In the genomic region with DNA sequence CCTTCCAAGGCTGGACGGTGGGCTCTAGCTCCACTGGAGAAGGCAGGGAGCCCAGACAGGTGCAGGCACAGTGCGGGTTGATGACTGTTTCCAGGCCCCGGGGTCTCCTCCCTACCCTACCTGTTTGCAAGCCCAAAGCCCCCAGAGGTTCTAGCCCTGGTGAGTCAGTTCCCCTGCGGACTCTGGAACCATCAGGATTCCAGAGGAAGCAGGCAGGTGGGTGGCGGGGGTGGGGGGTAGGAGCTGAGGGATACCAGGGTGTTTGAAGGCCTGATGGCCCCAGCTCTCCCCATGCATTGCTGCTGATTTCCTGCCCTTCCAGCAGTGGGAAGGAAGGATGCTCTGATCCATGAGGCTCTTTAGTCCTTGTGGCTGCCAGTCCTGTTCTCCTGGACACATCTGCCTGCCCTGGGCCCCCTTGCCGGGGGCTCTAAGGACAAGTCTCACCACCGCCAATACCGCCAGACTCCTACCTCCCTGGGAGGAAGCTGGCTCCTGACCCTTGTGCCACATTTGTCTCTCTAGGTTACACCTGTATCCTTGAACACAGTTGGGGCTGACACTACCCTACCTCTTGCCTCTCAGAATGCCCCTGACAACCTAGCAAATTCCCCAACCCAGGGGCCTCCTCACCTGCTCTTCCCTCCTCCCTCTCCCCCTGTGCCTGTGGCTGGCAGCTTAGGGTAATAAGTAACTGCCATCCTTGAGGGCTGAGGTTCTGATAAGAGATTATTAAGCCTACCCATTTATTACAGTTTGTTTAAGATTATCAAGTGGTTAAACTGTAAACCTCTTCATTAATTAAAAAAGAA, we compare ENCODE assay signal across 24 cellular contexts. TPM values are rescaled to one million over a fixed set of nuclear protein-coding genes. Genes with fewer than 3 reads are reported as not detected.
DNase-seq lines count a peak whose midpoint lies in the region; ATAC-seq, FAIRE-seq and TF ChIP-seq lines count a peak whose summit lies in the region.
"Had no signal": no experiment of that assay in that cellular context is flagged by ENCODE, and none has a peak within 500 bp of the region (broad histone marks: within the 10 kb centered on the region; RNA-seq: fewer than 3 reads in every experiment).

No MANE protein-coding gene starts in this region.

- peak overlapping the region; percentile 45 for H3K27ac Mint-ChIP-seq in type B pancreatic cell
- H3K27ac Mint-ChIP-seq: activated CD4-positive, alpha-beta T cell treated with anti-CD3 and anti-CD28 coated beads for 36 hours; stimulated activated memory B cell treated with anti-CD40 and anti-IgM and Interleukin-4, amounts not matched to agents 10 μg/mL and 1 μg/mL and 100 μg/mL, for 72 hours had no signal

- no peak for ATAC-seq in right lobe of liver
- ATAC-seq in K562, result no peak
- no peak for ATAC-seq in HG02759 (IDR thresholded peaks at IDR 0.05; ENCODE audit: unreplicated experiment)
- ATAC-seq: activated CD4-positive, alpha-beta T cell treated with anti-CD3 and anti-CD28 coated beads for 36 hours; sciatic nerve; stimulated activated memory B cell treated with anti-CD40 and anti-IgM and Interleukin-4, amounts not matched to agents 10 μg/mL and 1 μg/mL and 100 μg/mL, for 72 hours had no signal

- H3K4me1 ChIP-seq in liver (ENCODE audit: control insufficient read depth in 4 of 4, insufficient read depth in 4 of 4, low read length in 3 of 4), result peaks cover 17 to 96% (median 77%) of the 10 kb centered on the region in 4 donors
- H3K4me1 ChIP-seq in right lobe of liver, result peaks cover 0 to 94% (median 25%) of the 10 kb centered on the region in 4 donors
- H3K4me1 ChIP-seq in K562 (replicated peaks in 1 of 2; ENCODE audit: control insufficient read depth in 2 of 2, insufficient read depth in 2 of 2, low read length in 2 of 2), result peaks cover 47 to 50% of the 10 kb centered on the region in 2 experiments
- peaks cover 93% of the 10 kb centered on the region for H3K4me1 ChIP-seq in mucosa of stomach (ENCODE audit: control insufficient read depth, insufficient read depth, low read length)
- peaks cover 44% of the 10 kb centered on the region for H3K4me1 ChIP-seq in vagina
- H3K4me1 ChIP-seq: breast epithelium, testis had no signal

- TF ChIP-seq POLR2A in right lobe of liver (IDR thresholded peaks at IDR 0.05) (no peak), K562 (conservative IDR thresholded peaks at IDR 0.05) (no peak), vagina (IDR thresholded peaks at IDR 0.05) (no peak)

- peaks cover 52% of the 10 kb centered on the region for H3K4me1 Mint-ChIP-seq in type B pancreatic cell (ENCODE audit: unreplicated experiment)

- H2AFZ ChIP-seq in K562 (ENCODE audit: low read depth, low read length), result no peak overlapping the region

- H3K9me3 Mint-ChIP-seq in type B pancreatic cell, result no peaks in the 10 kb centered on the region
- H3K9me3 Mint-ChIP-seq: stimulated activated memory B cell treated with anti-CD40 and anti-IgM and Interleukin-4, amounts not matched to agents 10 μg/mL and 1 μg/mL and 100 μg/mL, for 72 hours had no signal

- H3K9me3 ChIP-seq in liver (ENCODE audit: control insufficient read depth in 4 of 4, low read length in 3 of 4) (no peaks in the 10 kb centered on the region), right lobe of liver (no peaks in the 10 kb centered on the region), K562 (replicated peaks; ENCODE audit: control insufficient read depth, insufficient read depth, low read depth, low read length) (no peaks in the 10 kb centered on the region), mucosa of stomach (ENCODE audit: control insufficient read depth, low read length) (no peaks in the 10 kb centered on the region), vagina (no peaks in the 10 kb centered on the region)
- H3K9me3 ChIP-seq: breast epithelium, colonic mucosa, testis had no signal

- intact Hi-C loops in right lobe of liver (cut with DNase I) (no loop called here), K562 (cut with micrococcal nuclease) (no loop called here), vagina (cut with DNase I) (no loop called here)

- CTCF ChIA-PET in K562 (lab: Yijun Ruan, JAX; ENCODE audit: low intra/inter-chr PET ratio), result no interaction called here

- H3K27me3 ChIP-seq in liver (ENCODE audit: control insufficient read depth in 4 of 4, insufficient read depth in 4 of 4, low read length in 3 of 4) (no peaks in the 10 kb centered on the region), right lobe of liver (no peaks in the 10 kb centered on the region), K562 (ENCODE audit: control insufficient read depth in 2 of 2, insufficient read depth in 2 of 2, low read length in 2 of 2) (no peaks in the 10 kb centered on the region), mucosa of stomach (ENCODE audit: control insufficient read depth, insufficient read depth, low read length) (no peaks in the 10 kb centered on the region), vagina (no peaks in the 10 kb centered on the region)
- H3K27me3 ChIP-seq: breast epithelium, colonic mucosa, testis had no signal

- H3K27ac ChIP-seq in liver (ENCODE audit: low read depth in 1 of 2, low read length in 2 of 2) (peak overlapping the region; percentile 63 to 87), right lobe of liver (peak overlapping the region in 1 of 3 donors; percentile 69), K562 (ENCODE audit: extremely low read depth, low read depth, low read length) (no peak overlapping the region), vagina (no peak overlapping the region)
- H3K27ac ChIP-seq: breast epithelium, colonic mucosa, testis had no signal

- TF ChIP-seq EP300 in K562 (IDR thresholded peaks at IDR 0.05; ENCODE audit: low read length), result no peak

- DNase-seq in right lobe of liver, result no peak
- no peak for DNase-seq in K562 (ENCODE audit: extremely low read depth in 1 of 4, low spot score in 3 of 4)
- DNase-seq in type B pancreatic cell (ENCODE audit: extremely low spot score, unreplicated experiment), result no peak
- DNase-seq in vagina (ENCODE audit: extremely low spot score in 2 of 2), result no peak
- DNase-seq in middle frontal gyrus (ENCODE audit: extremely low spot score, low spot score), result no peak
- DNase-seq: activated CD4-positive, alpha-beta T cell treated with anti-CD3 and anti-CD28 coated beads for 36 hours; activated CD8-positive, alpha-beta memory T cell treated with anti-CD3 and anti-CD28 coated beads, Interleukin-2, amount 50 U/mL, for 4 hours; colonic mucosa; KG1; MV-4-11; NCI-H187; NCI-H446 treated with DMSO at 0.1 percent for 48 hours; testis had no signal

- no peak for TF ChIP-seq RAD21 in liver (IDR thresholded peaks at IDR 0.05)
- TF ChIP-seq RAD21 in K562 (CRISPR knock-in tag; conservative IDR thresholded peaks at IDR 0.05 in 1 of 2, IDR thresholded peaks at IDR 0.05 in 1 of 2), result no peak

- H3K36me3 ChIP-seq in liver (ENCODE audit: control insufficient read depth in 4 of 4, insufficient read depth in 3 of 4, low read depth in 1 of 4, low read length in 3 of 4) (no peaks in the 10 kb centered on the region), right lobe of liver (no peaks in the 10 kb centered on the region), K562 (ENCODE audit: control insufficient read depth, insufficient read depth, low read length) (peaks cover 88% of the 10 kb centered on the region; the same call in 2 of the 3 replicates), mucosa of stomach (ENCODE audit: control insufficient read depth, insufficient read depth, low read length) (no peaks in the 10 kb centered on the region), vagina (no peaks in the 10 kb centered on the region)
- H3K36me3 ChIP-seq: breast epithelium, colonic mucosa had no signal

- H3K4me3 ChIP-seq in liver (ENCODE audit: low read depth in 1 of 3, low read length in 3 of 3) (no peak overlapping the region), right lobe of liver (no peak overlapping the region), K562 (no peak overlapping the region), mucosa of stomach (ENCODE audit: low read length) (no peak overlapping the region), vagina (no peak overlapping the region)
- H3K4me3 ChIP-seq: breast epithelium, colonic mucosa, testis had no signal

- POLR2A ChIA-PET in K562 (lab: Yijun Ruan, JAX), result interaction anchor here (0.7 to 4.8 kb wide), 8 partner anchors 8 to 663 kb away, joined by 3 to 33 read pairs (median 5); no protein-coding TSS in a partner anchor

- no peaks in the 10 kb centered on the region for H3K27me3 Mint-ChIP-seq in type B pancreatic cell
- H3K27me3 Mint-ChIP-seq: activated CD4-positive, alpha-beta T cell treated with anti-CD3 and anti-CD28 coated beads for 36 hours had no signal

- no peak overlapping the region for H3K4me3 Mint-ChIP-seq in type B pancreatic cell
- H3K4me3 Mint-ChIP-seq: activated CD4-positive, alpha-beta T cell treated with anti-CD3 and anti-CD28 coated beads for 36 hours; stimulated activated memory B cell treated with anti-CD40 and anti-IgM and Interleukin-4, amounts not matched to agents 10 μg/mL and 1 μg/mL and 100 μg/mL, for 72 hours had no signal

- H4K20me1 ChIP-seq in K562 (replicated peaks; ENCODE audit: control insufficient read depth, insufficient read depth, low read length), result peaks cover 92% of the 10 kb centered on the region

- WGBS in liver, result 85% methylated on average over 8 of the region's 8 CpGs
- no CpG with 5 or more reads among the region's 8 CpGs for WGBS in right lobe of liver (ENCODE audit: insufficient coverage, low coverage, low lambda C conversion rate, missing lambda C conversion rate)
- WGBS in K562 (ENCODE audit: insufficient coverage, low coverage, missing lambda C conversion rate), result 74% methylated on average over 7 of the region's 8 CpGs

- no peak for TF ChIP-seq CTCF in liver (IDR thresholded peaks at IDR 0.05; ENCODE audit: low read depth, low read length, missing input control)
- no peak for TF ChIP-seq CTCF in right lobe of liver (IDR thresholded peaks at IDR 0.05)
- no peak for TF ChIP-seq CTCF in K562 (IDR thresholded peaks at IDR 0.05 in 2 of 3, conservative IDR thresholded peaks at IDR 0.05 in 1 of 3; ENCODE audit: insufficient read depth in 2 of 3, low read depth in 1 of 3, low read length in 3 of 3)
- TF ChIP-seq CTCF in type B pancreatic cell (conservative IDR thresholded peaks at IDR 0.05), result no peak
- no peak for TF ChIP-seq CTCF in vagina (IDR thresholded peaks at IDR 0.05)

- H3K9me1 ChIP-seq in K562 (ENCODE audit: control insufficient read depth, insufficient read depth, low read length), result peaks cover 56% of the 10 kb centered on the region

- H3K4me2 ChIP-seq in K562 (ENCODE audit: insufficient read depth, low read length), result no peak overlapping the region

- peaks cover 100% of the 10 kb centered on the region for H3K79me2 ChIP-seq in K562 (ENCODE audit: control insufficient read depth, insufficient read depth, low read length)

- no TSS peak for BruUV-seq in K562 (replicated peaks; lab: Mats Ljungman, UMichigan)

- H3K9ac ChIP-seq in liver (ENCODE audit: low read depth in 1 of 2, low read length in 2 of 2) (no peak overlapping the region), K562 (ENCODE audit: insufficient read depth in 1 of 2, low read depth in 2 of 2, low read length in 2 of 2) (peak overlapping the region in 1 of 2 experiments; percentile 70; a peak in 1 of 4 replicates), mucosa of stomach (ENCODE audit: low read length) (peak overlapping the region; percentile 37)

- no peak for FAIRE-seq in K562 (lab: Jason Lieb, UNC)
- FAIRE-seq: GM19239, H54 had no signal

- no peaks in the 10 kb centered on the region for H3K36me3 Mint-ChIP-seq in type B pancreatic cell
- H3K36me3 Mint-ChIP-seq: stimulated activated memory B cell treated with anti-CD40 and anti-IgM and Interleukin-4, amounts not matched to agents 10 μg/mL and 1 μg/mL and 100 μg/mL, for 72 hours had no signal

- in situ Hi-C loops in K562 (cut with MboI), result no loop called here

RNA-seq across cellular contexts. Expression of a gene that starts 21.6 kb away (rescaled TPM):
- total RNA-seq in liver (10 to 100 TPM in 1 of 2 donors, 1 to 10 TPM in 1; 3.7 to 19.1 TPM), right lobe of liver (10 to 100 TPM in 2 of 6 experiments, 1 to 10 TPM in 4; 3.2 to 54.3 (median 6.7) TPM), K562 (2014; rRNA removed) (35.5 and 38.0 TPM in 2 replicates), K562 (2014; rRNA removed; fragmentation: Illumina TruSeq; extraction: Trizol) (12.7 and 15.0 TPM in 2 replicates), K562 (2015; rRNA removed; fragmentation: Illumina TruSeq; extraction: Trizol) (26.1 and 27.1 TPM in 2 replicates), K562 (2021) (41.6 and 45.8 TPM in 2 replicates), type B pancreatic cell (ENCODE audit: low replicate concordance) (7.6 and 10.1 TPM in 2 replicates), vagina (16.7 TPM)
- polyA plus RNA-seq in liver (1 to 10 TPM; 5.4 to 9.6 TPM), K562 (2011; rRNA removed) (17.5 and 24.6 TPM in 2 replicates), K562 (2014; fragmentation: Illumina TruSeq; extraction: Trizol) (25.8 and 31.8 TPM in 2 replicates), K562 (2014; fragmentation: Nextera tagmentation; extraction: Ambion mirVana) (1 to 10 TPM; 1.5 to 1.9 TPM), K562 (2014; rRNA removed) (25.6 and 31.5 TPM in 2 replicates)
- total RNA-seq in K562 (2011; cell fraction: chromatin; rRNA removed; ENCODE audit: low replicate concordance), result 39.4 and 105 TPM in 2 replicates
- 101 and 127 TPM in 2 replicates for total RNA-seq in K562 (2011; cell fraction: nucleolus; rRNA removed)
- 65.7 and 73.6 TPM in 2 replicates for total RNA-seq in K562 (2011; cell fraction: nucleoplasm; rRNA removed)
- polyA plus RNA-seq in K562 (2011; cell fraction: cytosol; rRNA removed), result 21.1 and 29.2 TPM in 2 replicates
- polyA plus RNA-seq in K562 (2011; cell fraction: nucleus; rRNA removed), result 43.7 and 67.2 TPM in 2 replicates
- 31.4 and 32.9 TPM in 2 replicates for polyA plus RNA-seq in K562 (2012)
- 19.7 and 25.9 TPM in 2 replicates for polyA minus RNA-seq in K562 (2011; rRNA and poly(A)+ RNA removed)
- 29.4 and 31.6 TPM in 2 replicates for polyA minus RNA-seq in K562 (2011; cell fraction: cytosol; rRNA and poly(A)+ RNA removed)
- polyA minus RNA-seq in K562 (2011; cell fraction: nucleus; rRNA and poly(A)+ RNA removed), result 22.3 and 24.7 TPM in 2 replicates
- total RNA-seq: myocyte, osteocyte had no signal
- polyA plus RNA-seq: AG04450 had no signal

Comparison
In these comparisons a context has a peak if more than half of its experiments do, and no peak if none do; other contexts are left out.
1. H3K27ac ChIP-seq: peak in liver (2 of 2); none in K562 (single experiment) and vagina (single experiment).